In the genomic region with DNA sequence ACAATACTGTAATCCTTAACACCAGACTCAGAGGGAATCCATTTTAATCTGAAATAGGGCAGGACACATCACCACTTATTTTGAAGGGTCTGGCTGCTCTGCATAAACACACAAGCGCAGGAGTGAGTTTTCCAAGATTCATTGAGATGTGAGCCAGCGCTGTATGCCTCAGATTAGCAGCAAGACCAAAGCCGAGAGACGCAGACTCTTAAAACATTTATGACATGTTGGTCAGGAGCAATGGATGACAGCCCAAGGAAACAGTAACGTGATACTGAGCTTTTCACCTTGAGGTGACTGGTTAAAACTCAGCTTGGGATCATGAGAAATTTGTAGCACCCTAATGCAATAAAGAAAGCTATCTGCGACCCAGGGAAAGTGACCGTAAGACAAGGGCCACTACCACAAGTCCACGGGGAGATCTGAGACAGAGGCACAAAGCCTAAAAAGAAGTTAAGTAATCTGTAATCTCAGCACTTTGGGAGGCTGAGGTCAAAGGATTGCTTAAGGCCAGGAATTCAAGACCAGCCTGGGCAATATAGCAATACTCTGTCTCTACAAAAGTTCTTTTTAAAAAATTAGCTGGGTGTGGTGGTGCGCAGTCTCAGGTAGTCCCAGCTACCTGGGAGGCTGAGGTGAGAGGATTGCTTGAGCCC, we compare ENCODE assay signal across 17 cellular contexts.
DNase-seq lines count a peak whose midpoint lies in the region; ATAC-seq and TF ChIP-seq lines count a peak whose summit lies in the region.
"Had no signal": no experiment of that assay in that cellular context is flagged by ENCODE, and none has a peak within 500 bp of the region (broad histone marks: within the 10 kb centered on the region; RNA-seq: fewer than 3 reads in every experiment).

No MANE protein-coding gene starts in this region.

- H4K91ac ChIP-seq in mesenchymal stem cell (ENCODE audit: low read length), result no peak overlapping the region

- H3K4me3 ChIP-seq in HEK293 (ENCODE audit: low read depth, low read length), result no peak overlapping the region
- H3K4me3 ChIP-seq in mesenchymal stem cell (ENCODE audit: insufficient read depth in 1 of 2, low read depth in 1 of 2, low read length in 2 of 2), result no peak overlapping the region
- no peak overlapping the region for H3K4me3 ChIP-seq in prostate gland
- H3K4me3 ChIP-seq in GM23338, result no peak overlapping the region
- H3K4me3 ChIP-seq in body of pancreas, result no peak overlapping the region
- H3K4me3 ChIP-seq: A549, HAP-1 had no signal

- no peak overlapping the region for H2BK15ac ChIP-seq in mesenchymal stem cell (ENCODE audit: low read depth, poor library complexity, severe bottlenecking)

- H2BK5ac ChIP-seq in mesenchymal stem cell (ENCODE audit: low read depth, low read length, poor library complexity, severe bottlenecking), result no peak overlapping the region

- H2AFZ ChIP-seq in mesenchymal stem cell (ENCODE audit: low read depth, low read length), result no peak overlapping the region
- no peak overlapping the region for H2AFZ ChIP-seq in GM23338

- H4K20me1 ChIP-seq in GM23338 (replicated peaks; ENCODE audit: insufficient read depth), result no peaks in the 10 kb centered on the region

- no peaks in the 10 kb centered on the region for H3K36me3 ChIP-seq in HEK293 (ENCODE audit: control insufficient read depth in 2 of 2, insufficient read depth in 1 of 2, low read length in 2 of 2)
- H3K36me3 ChIP-seq in mesenchymal stem cell (ENCODE audit: control insufficient read depth in 1 of 2, insufficient read depth in 2 of 2, low read depth in 1 of 2, low read length in 2 of 2), result no peaks in the 10 kb centered on the region
- H3K36me3 ChIP-seq in prostate gland, result no peaks in the 10 kb centered on the region
- no peaks in the 10 kb centered on the region for H3K36me3 ChIP-seq in GM23338 (ENCODE audit: insufficient read depth)
- no peaks in the 10 kb centered on the region for H3K36me3 ChIP-seq in body of pancreas (replicated peaks in 1 of 2; ENCODE audit: insufficient read depth in 1 of 2, low read depth in 2 of 2)
- H3K36me3 ChIP-seq: HAP-1 had no signal

- H3K27ac Mint-ChIP-seq in GM23338, result no peak overlapping the region
- H3K27ac Mint-ChIP-seq: CD14-positive monocyte; CD8-positive, alpha-beta T cell had no signal

- H3K4me2 ChIP-seq in mesenchymal stem cell (ENCODE audit: low read length, poor library complexity, severe bottlenecking), result no peak overlapping the region
- H3K4me2 ChIP-seq in GM23338, result no peak overlapping the region
- H3K4me2 ChIP-seq: A549 had no signal

- 58% methylated on average over 8 of the region's 9 CpGs for whole genome bisulfite sequencing in mesenchymal stem cell
- WGBS in prostate gland, result 26% methylated on average over 9 of the region's 9 CpGs
- WGBS in body of pancreas, 2 donors, result 72 to 74% methylated on average over 9 of the region's 9 CpGs

- no peaks in the 10 kb centered on the region for H3K9me3 Mint-ChIP-seq in GM23338
- H3K9me3 Mint-ChIP-seq: CD8-positive, alpha-beta T cell had no signal

- peak overlapping the region in 1 of 2 experiments; percentile 94 for H3K14ac ChIP-seq in mesenchymal stem cell (ENCODE audit: low read length in 2 of 2)

- H3K9ac ChIP-seq in mesenchymal stem cell (ENCODE audit: low read length), result no peak overlapping the region

- intact Hi-C loops in prostate gland (cut with DNase I), result no loop called here
- intact Hi-C loops in body of pancreas (cut with DNase I), result no loop called here

- H3K27me3 ChIP-seq in mesenchymal stem cell (ENCODE audit: control insufficient read depth in 1 of 2, insufficient read depth in 1 of 2, low read length in 2 of 2), result no peaks in the 10 kb centered on the region
- no peaks in the 10 kb centered on the region for H3K27me3 ChIP-seq in prostate gland (replicated peaks; ENCODE audit: insufficient read depth)
- H3K27me3 ChIP-seq in GM23338 (ENCODE audit: insufficient read depth), result no peaks in the 10 kb centered on the region
- H3K27me3 ChIP-seq in body of pancreas, result no peaks in the 10 kb centered on the region

- H2BK12ac ChIP-seq in mesenchymal stem cell (ENCODE audit: low read length in 2 of 2), result peak overlapping the region in 1 of 2 experiments; percentile 47

- H3K4me3 Mint-ChIP-seq in GM23338, result no peak overlapping the region
- H3K4me3 Mint-ChIP-seq: CD14-positive monocyte; CD8-positive, alpha-beta T cell had no signal

- peak overlapping the region; percentile 69 for H4K8ac ChIP-seq in mesenchymal stem cell (ENCODE audit: low read length)

- H3K4me1 Mint-ChIP-seq in GM23338, result peaks cover 6% of the 10 kb centered on the region
- H3K4me1 Mint-ChIP-seq: CD14-positive monocyte had no signal

- H3K79me1 ChIP-seq in mesenchymal stem cell (replicated peaks; ENCODE audit: low read length, poor library complexity, severe bottlenecking), result no peaks in the 10 kb centered on the region

- H3K18ac ChIP-seq in mesenchymal stem cell (ENCODE audit: low read depth in 1 of 2, low read length in 2 of 2), result peak overlapping the region in 1 of 2 experiments; percentile 77

- H3K9me2 ChIP-seq in GM23338 (ENCODE audit: insufficient read depth), result no peaks in the 10 kb centered on the region

- TF ChIP-seq POLR2A in prostate gland (IDR thresholded peaks at IDR 0.05), result no peak
- TF ChIP-seq POLR2A in body of pancreas (IDR thresholded peaks at IDR 0.05), result no peak

- CTCF ChIA-PET in HEK293 (lab: Yijun Ruan, JAX), result interaction anchor here (1.4 kb wide), 1 partner anchor 12 kb away, joined by 3 read pairs; no protein-coding TSS in a partner anchor
- CTCF ChIA-PET in HEK293T (lab: Yijun Ruan, JAX), result no interaction called here

- no peak overlapping the region for H3K23ac ChIP-seq in mesenchymal stem cell (ENCODE audit: low read length in 2 of 2)

- no peaks in the 10 kb centered on the region for H3K36me3 Mint-ChIP-seq in GM23338 (ENCODE audit: low read depth)
- H3K36me3 Mint-ChIP-seq: CD14-positive monocyte; CD8-positive, alpha-beta T cell had no signal

- no peaks in the 10 kb centered on the region for H3F3A ChIP-seq in GM23338 (replicated peaks; ENCODE audit: low read depth)

- H3K27me3 Mint-ChIP-seq in GM23338 (ENCODE audit: insufficient read depth, low read depth, poor library complexity), result no peaks in the 10 kb centered on the region

- ATAC-seq in GM23338, result no peak
- no peak for ATAC-seq in body of pancreas
- ATAC-seq in HG03439 (IDR thresholded peaks at IDR 0.05; ENCODE audit: unreplicated experiment), result no peak
- ATAC-seq: A549; CD8-positive, alpha-beta T cell had no signal

- no peak overlapping the region for H3K4ac ChIP-seq in mesenchymal stem cell (ENCODE audit: low read depth in 1 of 2, low read length in 2 of 2)

- POLR2A ChIA-PET in HEK293 (lab: Yijun Ruan, JAX) (no interaction called here), HEK293T (lab: Yijun Ruan, JAX) (no interaction called here)

- no peaks in the 10 kb centered on the region for H3K9me3 ChIP-seq in HEK293 (ENCODE audit: control insufficient read depth, insufficient read depth, low read depth, low read length)
- no peaks in the 10 kb centered on the region for H3K9me3 ChIP-seq in mesenchymal stem cell (ENCODE audit: control insufficient read depth, low read length)
- H3K9me3 ChIP-seq in prostate gland, result no peaks in the 10 kb centered on the region
- no peaks in the 10 kb centered on the region for H3K9me3 ChIP-seq in body of pancreas
- H3K9me3 ChIP-seq: A549, HAP-1 had no signal

- no peak overlapping the region for H2AK5ac ChIP-seq in mesenchymal stem cell (ENCODE audit: low read length, severe bottlenecking)

- peak; percentile 9 for DNase-seq in HEK293T (ENCODE audit: extremely low spot score)
- DNase-seq in mesenchymal stem cell, result no peak
- peak; percentile 30 for DNase-seq in prostate gland (ENCODE audit: low spot score)
- DNase-seq in GM23338 (ENCODE audit: low spot score), result no peak
- DNase-seq in body of pancreas, result no peak
- no peak for DNase-seq in substantia nigra (lab: John Stamatoyannopoulos, UW)
- DNase-seq: CD8-positive, alpha-beta T cell; COR-L47; DMS153; DMS79 treated with DMSO at 0.1 percent for 48 hours; EL; GOT3 had no signal

- no peaks in the 10 kb centered on the region for H3K4me1 ChIP-seq in HEK293 (ENCODE audit: control insufficient read depth, insufficient read depth, low read length)
- no peaks in the 10 kb centered on the region for H3K4me1 ChIP-seq in mesenchymal stem cell (ENCODE audit: control insufficient read depth, insufficient read depth, low read depth, low read length)
- no peaks in the 10 kb centered on the region for H3K4me1 ChIP-seq in prostate gland (replicated peaks)
- no peaks in the 10 kb centered on the region for H3K4me1 ChIP-seq in GM23338 (ENCODE audit: insufficient read depth)
- H3K4me1 ChIP-seq in body of pancreas, result no peaks in the 10 kb centered on the region
- H3K4me1 ChIP-seq: A549, HAP-1 had no signal

- TF ChIP-seq CTCF in HEK293 (tag by site-specific recombination; IDR thresholded peaks at IDR 0.05) (no peak), prostate gland (IDR thresholded peaks at IDR 0.05) (no peak), GM23338 (conservative IDR thresholded peaks at IDR 0.05; ENCODE audit: low read depth in 2 of 2) (no peak), body of pancreas (IDR thresholded peaks at IDR 0.05) (no peak)

- no peaks in the 10 kb centered on the region for H3K79me2 ChIP-seq in GM23338 (replicated peaks; ENCODE audit: insufficient read depth)

- H3K27ac ChIP-seq in HEK293 (ENCODE audit: extremely low read depth, low read depth, low read length) (no peak overlapping the region), mesenchymal stem cell (ENCODE audit: low read length, poor library complexity, severe bottlenecking) (no peak overlapping the region), prostate gland (no peak overlapping the region), GM23338 (ENCODE audit: low read depth) (no peak overlapping the region), body of pancreas (no peak overlapping the region), substantia nigra (ENCODE audit: low read depth, low read length, poor library complexity, severe bottlenecking) (no peak overlapping the region)
- H3K27ac ChIP-seq: A549 had no signal

- no peak overlapping the region for H2BK120ac ChIP-seq in mesenchymal stem cell (ENCODE audit: low read depth, low read length)

TF ChIP-seq in HEK293, 187 proteins besides CTCF, POLR2A, EP300 and RAD21 (continues in another document):
- no peak for TF ChIP-seq GLI4 (tag by site-specific recombination; IDR thresholded peaks at IDR 0.05)

TF ChIP-seq in HEK293T, 16 proteins besides CTCF, POLR2A, EP300 and RAD21 (continues in another document):
- TF ChIP-seq HDGF (IDR thresholded peaks at IDR 0.05; ENCODE audit: borderline replicate concordance) (no peak), L3MBTL2 (conservative IDR thresholded peaks at IDR 0.05) (no peak)

TF ChIP-seq in GM23338, 12 proteins besides CTCF, POLR2A, EP300 and RAD21:
- TF ChIP-seq NANOG (IDR thresholded peaks at IDR 0.05; ENCODE audit: borderline replicate concordance) (no peak), EZH2phosphoT487 (IDR thresholded peaks at IDR 0.05; ENCODE audit: unreplicated experiment) (no peak), STAT1 (IDR thresholded peaks at IDR 0.05; ENCODE audit: unreplicated experiment) (no peak), ZNF114 (CRISPR knock-in tag; IDR thresholded peaks at IDR 0.05) (no peak)

Comparison
In these comparisons a context has a peak if more than half of its experiments do, and no peak if none do; other contexts are left out.
1. DNase-seq: peak in HEK293T (single experiment) and prostate gland (single experiment); none in mesenchymal stem cell (single experiment), GM23338 (single experiment), body of pancreas (0 of 4) and substantia nigra (0 of 49).